1 cellular context compared by ENCODE assay signal in genomic region chr10:71659050-71659738, GRCh38.
TF ChIP-seq lines count a peak whose summit lies in the region.

No MANE protein-coding gene starts in this region.

TF ChIP-seq in K562, 482 proteins besides CTCF, POLR2A, EP300 and RAD21 (continued from another document and continues in another):
- TF ChIP-seq VEZF1 (CRISPR knock-in tag; IDR thresholded peaks at IDR 0.05) (no peak), ETV6 (IDR thresholded peaks at IDR 0.05; ENCODE audit: borderline replicate concordance in 1 of 2, low read depth in 2 of 2, low read length in 1 of 2) (no peak), ETV6 (CRISPR knock-in tag; IDR thresholded peaks at IDR 0.05; ENCODE audit: borderline replicate concordance) (no peak), ZBTB12 (CRISPR knock-in tag; IDR thresholded peaks at IDR 0.05) (no peak), MEF2D (tag; conservative IDR thresholded peaks at IDR 0.05; ENCODE audit: low read depth) (no peak), FUS (optimal IDR thresholded peaks at IDR 0.05; ENCODE audit: low read depth, low read length) (no peak), HMG20B (CRISPR knock-in tag; IDR thresholded peaks at IDR 0.05) (no peak), TAF1 (IDR thresholded peaks at IDR 0.05; ENCODE audit: control insufficient read depth, extremely low read depth, insufficient read depth, low read length, severe bottlenecking) (no peak), ILK (tag; IDR thresholded peaks at IDR 0.05; ENCODE audit: borderline replicate concordance, low read depth) (no peak), KAT2B (IDR thresholded peaks at IDR 0.05; ENCODE audit: low read depth, low read length) (no peak), SMARCA4 (IDR thresholded peaks at IDR 0.05) (peak; percentile 30), NR4A1 (CRISPR knock-in tag; IDR thresholded peaks at IDR 0.05) (no peak), NR4A1 (tag; IDR thresholded peaks at IDR 0.05) (no peak), ELF1 (tag; IDR thresholded peaks at IDR 0.05) (no peak), ADNP (tag; IDR thresholded peaks at IDR 0.05) (no peak), CGGBP1 (CRISPR knock-in tag; IDR thresholded peaks at IDR 0.05) (no peak), MAFK (IDR thresholded peaks at IDR 0.05; ENCODE audit: low read length) (no peak), IRF2 (CRISPR knock-in tag; IDR thresholded peaks at IDR 0.05) (no peak), ZNF239 (CRISPR knock-in tag; IDR thresholded peaks at IDR 0.05) (no peak), ZNF707 (CRISPR knock-in tag; conservative IDR thresholded peaks at IDR 0.05) (no peak), CBX5 (IDR thresholded peaks at IDR 0.05; ENCODE audit: borderline replicate concordance, low read depth) (no peak), CREM (IDR thresholded peaks at IDR 0.05; ENCODE audit: low read depth) (no peak), SRSF3 (IDR thresholded peaks at IDR 0.05; ENCODE audit: insufficient read depth, low read length) (no peak), U2AF1 (optimal IDR thresholded peaks at IDR 0.05; ENCODE audit: low read depth, low read length) (no peak), HNRNPH1 (optimal IDR thresholded peaks at IDR 0.05; ENCODE audit: low read depth, low read length) (no peak), TARDBP (IDR thresholded peaks at IDR 0.05) (no peak), KLF6 (CRISPR knock-in tag; IDR thresholded peaks at IDR 0.05; ENCODE audit: borderline replicate concordance) (no peak), ZNF165 (CRISPR knock-in tag; IDR thresholded peaks at IDR 0.05; ENCODE audit: borderline replicate concordance) (no peak), HIVEP1 (CRISPR knock-in tag; IDR thresholded peaks at IDR 0.05) (no peak), SNRNP70 (optimal IDR thresholded peaks at IDR 0.05; ENCODE audit: low read depth, low read length) (no peak), RBM34 (IDR thresholded peaks at IDR 0.05; ENCODE audit: borderline replicate concordance, insufficient read depth, low read length) (no peak), NCOA2 (IDR thresholded peaks at IDR 0.05; ENCODE audit: partially characterized antibody in 2 of 2) (no peak), ZNF324 (CRISPR knock-in tag; IDR thresholded peaks at IDR 0.05) (no peak), ZFX (CRISPR knock-in tag; IDR thresholded peaks at IDR 0.05) (no peak), ZNF592 (IDR thresholded peaks at IDR 0.05) (peak; percentile 51), CBX2 (IDR thresholded peaks at IDR 0.05; ENCODE audit: insufficient read depth, low read length, poor library complexity, severe bottlenecking) (no peak), CHD2 (IDR thresholded peaks at IDR 0.05; ENCODE audit: low read depth, low read length) (no peak), ETV1 (tag; conservative IDR thresholded peaks at IDR 0.05; ENCODE audit: low read depth) (peak; percentile 29; the same call in 1 of the 2 replicates), NFRKB (IDR thresholded peaks at IDR 0.05; ENCODE audit: low read depth) (no peak), ZNF197 (CRISPR knock-in tag; IDR thresholded peaks at IDR 0.05; ENCODE audit: low read depth) (0 out of 2 replicates have a peak, but pooled peaks have one; percentile 49), KDM1A (IDR thresholded peaks at IDR 0.05) (peak in 1 of 2 experiments; percentile 11; a peak in 1 of 4 replicates), ZNF445 (CRISPR knock-in tag; IDR thresholded peaks at IDR 0.05; ENCODE audit: low read depth) (no peak), ARID1B (IDR thresholded peaks at IDR 0.05) (0 out of 2 replicates have a peak, but pooled peaks have one; percentile 8), ZNF695 (CRISPR knock-in tag; IDR thresholded peaks at IDR 0.05) (no peak), DPF2 (IDR thresholded peaks at IDR 0.05) (peak; percentile 10), BRD4 (IDR thresholded peaks at IDR 0.05) (no peak), ZNF174 (CRISPR knock-in tag; IDR thresholded peaks at IDR 0.05) (no peak), ZC3H8 (IDR thresholded peaks at IDR 0.05) (no peak)
- TF ChIP-seq, protein P1, sequence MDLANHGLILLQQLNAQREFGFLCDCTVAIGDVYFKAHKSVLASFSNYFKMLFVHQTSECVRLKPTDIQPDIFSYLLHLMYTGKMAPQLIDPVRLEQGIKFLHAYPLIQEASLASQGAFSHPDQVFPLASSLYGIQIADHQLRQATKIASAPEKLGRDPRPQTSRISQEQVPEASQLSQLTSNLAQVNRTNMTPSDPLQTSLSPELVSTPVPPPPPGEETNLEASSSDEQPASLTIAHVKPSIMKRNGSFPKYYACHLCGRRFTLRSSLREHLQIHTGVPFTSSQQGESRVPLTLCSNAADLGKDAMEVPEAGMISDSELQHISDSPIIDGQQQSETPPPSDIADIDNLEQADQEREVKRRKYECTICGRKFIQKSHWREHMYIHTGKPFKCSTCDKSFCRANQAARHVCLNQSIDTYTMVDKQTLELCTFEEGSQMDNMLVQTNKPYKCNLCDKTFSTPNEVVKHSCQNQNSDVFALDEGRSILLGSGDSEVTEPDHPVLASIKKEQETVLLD (IDR thresholded peaks at IDR 0.05) = no peak
- TF ChIP-seq, protein P2, sequence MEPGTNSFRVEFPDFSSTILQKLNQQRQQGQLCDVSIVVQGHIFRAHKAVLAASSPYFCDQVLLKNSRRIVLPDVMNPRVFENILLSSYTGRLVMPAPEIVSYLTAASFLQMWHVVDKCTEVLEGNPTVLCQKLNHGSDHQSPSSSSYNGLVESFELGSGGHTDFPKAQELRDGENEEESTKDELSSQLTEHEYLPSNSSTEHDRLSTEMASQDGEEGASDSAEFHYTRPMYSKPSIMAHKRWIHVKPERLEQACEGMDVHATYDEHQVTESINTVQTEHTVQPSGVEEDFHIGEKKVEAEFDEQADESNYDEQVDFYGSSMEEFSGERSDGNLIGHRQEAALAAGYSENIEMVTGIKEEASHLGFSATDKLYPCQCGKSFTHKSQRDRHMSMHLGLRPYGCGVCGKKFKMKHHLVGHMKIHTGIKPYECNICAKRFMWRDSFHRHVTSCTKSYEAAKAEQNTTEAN (CRISPR knock-in tag; IDR thresholded peaks at IDR 0.05) = no peak
- TF ChIP-seq, protein P3, sequence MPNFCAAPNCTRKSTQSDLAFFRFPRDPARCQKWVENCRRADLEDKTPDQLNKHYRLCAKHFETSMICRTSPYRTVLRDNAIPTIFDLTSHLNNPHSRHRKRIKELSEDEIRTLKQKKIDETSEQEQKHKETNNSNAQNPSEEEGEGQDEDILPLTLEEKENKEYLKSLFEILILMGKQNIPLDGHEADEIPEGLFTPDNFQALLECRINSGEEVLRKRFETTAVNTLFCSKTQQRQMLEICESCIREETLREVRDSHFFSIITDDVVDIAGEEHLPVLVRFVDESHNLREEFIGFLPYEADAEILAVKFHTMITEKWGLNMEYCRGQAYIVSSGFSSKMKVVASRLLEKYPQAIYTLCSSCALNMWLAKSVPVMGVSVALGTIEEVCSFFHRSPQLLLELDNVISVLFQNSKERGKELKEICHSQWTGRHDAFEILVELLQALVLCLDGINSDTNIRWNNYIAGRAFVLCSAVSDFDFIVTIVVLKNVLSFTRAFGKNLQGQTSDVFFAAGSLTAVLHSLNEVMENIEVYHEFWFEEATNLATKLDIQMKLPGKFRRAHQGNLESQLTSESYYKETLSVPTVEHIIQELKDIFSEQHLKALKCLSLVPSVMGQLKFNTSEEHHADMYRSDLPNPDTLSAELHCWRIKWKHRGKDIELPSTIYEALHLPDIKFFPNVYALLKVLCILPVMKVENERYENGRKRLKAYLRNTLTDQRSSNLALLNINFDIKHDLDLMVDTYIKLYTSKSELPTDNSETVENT (CRISPR knock-in tag; IDR thresholded peaks at IDR 0.05) = no peak
- TF ChIP-seq, protein P4, sequence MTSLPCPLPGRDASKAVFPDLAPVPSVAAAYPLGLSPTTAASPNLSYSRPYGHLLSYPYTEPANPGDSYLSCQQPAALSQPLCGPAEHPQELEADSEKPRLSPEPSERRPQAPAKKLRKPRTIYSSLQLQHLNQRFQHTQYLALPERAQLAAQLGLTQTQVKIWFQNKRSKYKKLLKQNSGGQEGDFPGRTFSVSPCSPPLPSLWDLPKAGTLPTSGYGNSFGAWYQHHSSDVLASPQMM (CRISPR knock-in tag; IDR thresholded peaks at IDR 0.05) = no peak
- TF ChIP-seq, protein P5, sequence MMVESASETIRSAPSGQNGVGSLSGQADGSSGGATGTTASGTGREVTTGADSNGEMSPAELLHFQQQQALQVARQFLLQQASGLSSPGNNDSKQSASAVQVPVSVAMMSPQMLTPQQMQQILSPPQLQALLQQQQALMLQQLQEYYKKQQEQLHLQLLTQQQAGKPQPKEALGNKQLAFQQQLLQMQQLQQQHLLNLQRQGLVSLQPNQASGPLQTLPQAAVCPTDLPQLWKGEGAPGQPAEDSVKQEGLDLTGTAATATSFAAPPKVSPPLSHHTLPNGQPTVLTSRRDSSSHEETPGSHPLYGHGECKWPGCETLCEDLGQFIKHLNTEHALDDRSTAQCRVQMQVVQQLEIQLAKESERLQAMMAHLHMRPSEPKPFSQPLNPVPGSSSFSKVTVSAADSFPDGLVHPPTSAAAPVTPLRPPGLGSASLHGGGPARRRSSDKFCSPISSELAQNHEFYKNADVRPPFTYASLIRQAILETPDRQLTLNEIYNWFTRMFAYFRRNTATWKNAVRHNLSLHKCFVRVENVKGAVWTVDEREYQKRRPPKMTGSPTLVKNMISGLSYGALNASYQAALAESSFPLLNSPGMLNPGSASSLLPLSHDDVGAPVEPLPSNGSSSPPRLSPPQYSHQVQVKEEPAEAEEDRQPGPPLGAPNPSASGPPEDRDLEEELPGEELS (CRISPR knock-in tag; IDR thresholded peaks at IDR 0.05; ENCODE audit: borderline replicate concordance) = no peak
- TF ChIP-seq, protein P6, sequence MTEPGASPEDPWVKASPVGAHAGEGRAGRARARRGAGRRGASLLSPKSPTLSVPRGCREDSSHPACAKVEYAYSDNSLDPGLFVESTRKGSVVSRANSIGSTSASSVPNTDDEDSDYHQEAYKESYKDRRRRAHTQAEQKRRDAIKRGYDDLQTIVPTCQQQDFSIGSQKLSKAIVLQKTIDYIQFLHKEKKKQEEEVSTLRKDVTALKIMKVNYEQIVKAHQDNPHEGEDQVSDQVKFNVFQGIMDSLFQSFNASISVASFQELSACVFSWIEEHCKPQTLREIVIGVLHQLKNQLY (CRISPR knock-in tag; conservative IDR thresholded peaks at IDR 0.05) = no peak
- TF ChIP-seq, protein P7, sequence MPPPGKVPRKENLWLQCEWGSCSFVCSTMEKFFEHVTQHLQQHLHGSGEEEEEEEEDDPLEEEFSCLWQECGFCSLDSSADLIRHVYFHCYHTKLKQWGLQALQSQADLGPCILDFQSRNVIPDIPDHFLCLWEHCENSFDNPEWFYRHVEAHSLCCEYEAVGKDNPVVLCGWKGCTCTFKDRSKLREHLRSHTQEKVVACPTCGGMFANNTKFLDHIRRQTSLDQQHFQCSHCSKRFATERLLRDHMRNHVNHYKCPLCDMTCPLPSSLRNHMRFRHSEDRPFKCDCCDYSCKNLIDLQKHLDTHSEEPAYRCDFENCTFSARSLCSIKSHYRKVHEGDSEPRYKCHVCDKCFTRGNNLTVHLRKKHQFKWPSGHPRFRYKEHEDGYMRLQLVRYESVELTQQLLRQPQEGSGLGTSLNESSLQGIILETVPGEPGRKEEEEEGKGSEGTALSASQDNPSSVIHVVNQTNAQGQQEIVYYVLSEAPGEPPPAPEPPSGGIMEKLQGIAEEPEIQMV (tag; conservative IDR thresholded peaks at IDR 0.05; ENCODE audit: low read depth) = no peak
